Comparison of ENCODE assay signal across 2 cellular contexts in genomic region chr3:58135712-58136543, GRCh38.
TF ChIP-seq lines count a peak whose summit lies in the region.

No MANE protein-coding gene starts in this region.

TF ChIP-seq in K562, 482 proteins besides CTCF, POLR2A, EP300 and RAD21:
- TF ChIP-seq MYBL2 (IDR thresholded peaks at IDR 0.05; ENCODE audit: low read depth): no peak
- TF ChIP-seq MYBL2 (CRISPR knock-in tag; IDR thresholded peaks at IDR 0.05; ENCODE audit: borderline replicate concordance): no peak
- TF ChIP-seq TSC22D4 (tag; IDR thresholded peaks at IDR 0.05): no peak
- TF ChIP-seq E4F1 (CRISPR knock-in tag; IDR thresholded peaks at IDR 0.05; ENCODE audit: borderline replicate concordance): no peak

TF ChIP-seq in HepG2, 621 proteins besides CTCF, POLR2A, EP300 and RAD21:
- TF ChIP-seq EHMT2 (IDR thresholded peaks at IDR 0.05; ENCODE audit: borderline replicate concordance, low read depth, low read length): no peak
- no peak for TF ChIP-seq E2F2 (CRISPR knock-in tag; IDR thresholded peaks at IDR 0.05; ENCODE audit: borderline replicate concordance)
- TF ChIP-seq ELF1 (CRISPR knock-in tag; IDR thresholded peaks at IDR 0.05): no peak
- TF ChIP-seq ZNF333 (CRISPR knock-in tag; IDR thresholded peaks at IDR 0.05; ENCODE audit: borderline replicate concordance): no peak
- no peak for TF ChIP-seq SP140L (CRISPR knock-in tag; IDR thresholded peaks at IDR 0.05; ENCODE audit: borderline replicate concordance)
- no peak for TF ChIP-seq FOXO1 (CRISPR knock-in tag; IDR thresholded peaks at IDR 0.05)
